In the genomic region with DNA sequence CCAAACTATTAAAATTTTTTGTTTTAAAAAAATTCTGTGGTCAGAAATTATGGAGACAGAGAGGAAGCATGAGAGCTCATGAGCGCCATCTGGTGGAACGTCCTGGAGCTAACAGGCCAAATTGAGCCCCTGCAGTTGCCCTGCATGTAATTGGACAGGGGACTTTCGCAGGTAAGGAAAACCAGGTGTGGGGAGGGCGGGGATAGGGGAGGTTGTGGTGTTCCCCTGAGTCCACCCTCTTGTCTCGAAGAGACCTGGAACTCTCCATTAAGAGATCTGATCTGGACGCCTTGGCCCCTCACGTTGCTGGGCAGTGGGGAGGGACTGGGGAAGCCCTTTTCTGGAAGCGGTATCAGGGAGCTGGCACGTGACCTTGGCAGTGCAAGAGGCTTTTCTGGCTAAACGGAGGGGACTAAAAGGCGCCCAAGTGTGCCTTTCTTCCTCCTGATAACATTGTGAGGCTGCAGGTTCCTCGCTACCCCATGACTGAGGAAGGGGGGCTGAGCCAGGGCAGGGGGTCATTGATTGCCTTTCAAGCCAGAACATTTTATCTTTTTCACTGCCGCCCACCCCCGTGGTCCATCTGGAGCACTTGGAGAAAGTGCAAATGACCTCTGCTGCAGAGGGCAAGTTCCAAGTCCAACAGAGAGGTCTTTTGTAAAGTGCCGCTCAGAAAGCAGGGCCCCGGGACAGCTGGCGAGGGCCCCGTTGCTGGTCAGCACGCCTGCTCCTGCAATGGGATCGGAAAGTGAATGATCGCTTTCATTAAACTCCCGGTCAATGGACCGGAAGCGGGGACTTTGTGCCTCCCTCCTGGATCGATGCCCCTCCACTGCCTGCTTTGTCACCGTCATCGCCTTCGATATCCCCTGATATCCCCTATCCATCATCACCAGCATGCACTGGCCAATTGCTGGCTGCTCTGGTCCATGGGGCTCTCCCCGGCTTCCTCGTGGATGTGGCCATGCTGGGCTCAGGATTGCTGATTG, we compare ENCODE assay signal across 1 cellular context.
TF ChIP-seq lines count a peak whose summit lies in the region.

No MANE protein-coding gene starts in this region.

TF ChIP-seq in endothelial cell of umbilical vein, 7 proteins besides CTCF, POLR2A, EP300 and RAD21:
- TF ChIP-seq EZH2 (IDR thresholded peaks at IDR 0.05; ENCODE audit: borderline replicate concordance, low read depth, low read length, severe bottlenecking) (no peak), GATA2 (IDR thresholded peaks at IDR 0.05; ENCODE audit: insufficient read depth, insufficient read length, low read depth, low read length) (no peak), JUN (IDR thresholded peaks at IDR 0.05; ENCODE audit: borderline replicate concordance, insufficient read depth, insufficient read length, low read depth) (no peak), FOS (IDR thresholded peaks at IDR 0.05; ENCODE audit: borderline replicate concordance, insufficient read depth, low read length) (no peak), MYC (IDR thresholded peaks at IDR 0.05; ENCODE audit: low read depth, low read length) (no peak), POLR2AphosphoS5 (IDR thresholded peaks at IDR 0.05; ENCODE audit: insufficient read depth, low read depth, low read length) (no peak)
- TF ChIP-seq, protein P1, sequence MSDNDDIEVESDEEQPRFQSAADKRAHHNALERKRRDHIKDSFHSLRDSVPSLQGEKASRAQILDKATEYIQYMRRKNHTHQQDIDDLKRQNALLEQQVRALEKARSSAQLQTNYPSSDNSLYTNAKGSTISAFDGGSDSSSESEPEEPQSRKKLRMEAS (IDR thresholded peaks at IDR 0.05; ENCODE audit: insufficient read depth, insufficient read length) = no peak
